1 cellular context compared by ENCODE assay signal in genomic region chr3:128461731-128462130, GRCh38.
TF ChIP-seq lines count a peak whose summit lies in the region.

No MANE protein-coding gene starts in this region.

TF ChIP-seq in H1, 55 proteins besides CTCF, POLR2A, EP300 and RAD21:
- TF ChIP-seq YY1 (IDR thresholded peaks at IDR 0.05; ENCODE audit: low read depth, low read length) (no peak), NRF1 (IDR thresholded peaks at IDR 0.05; ENCODE audit: low read depth, low read length) (no peak), RXRA (IDR thresholded peaks at IDR 0.05; ENCODE audit: insufficient read depth, low read depth, low read length) (no peak), JUND (IDR thresholded peaks at IDR 0.05; ENCODE audit: low read length) (no peak), SP1 (IDR thresholded peaks at IDR 0.05; ENCODE audit: low read depth, low read length) (no peak), TAF1 (IDR thresholded peaks at IDR 0.05; ENCODE audit: low read depth, low read length) (no peak), CHD1 (IDR thresholded peaks at IDR 0.05; ENCODE audit: low read depth, low read length) (no peak), SIRT6 (IDR thresholded peaks at IDR 0.05; ENCODE audit: low read length) (no peak)
